ENCODE assay signal across 26 cellular contexts in the genomic region with DNA sequence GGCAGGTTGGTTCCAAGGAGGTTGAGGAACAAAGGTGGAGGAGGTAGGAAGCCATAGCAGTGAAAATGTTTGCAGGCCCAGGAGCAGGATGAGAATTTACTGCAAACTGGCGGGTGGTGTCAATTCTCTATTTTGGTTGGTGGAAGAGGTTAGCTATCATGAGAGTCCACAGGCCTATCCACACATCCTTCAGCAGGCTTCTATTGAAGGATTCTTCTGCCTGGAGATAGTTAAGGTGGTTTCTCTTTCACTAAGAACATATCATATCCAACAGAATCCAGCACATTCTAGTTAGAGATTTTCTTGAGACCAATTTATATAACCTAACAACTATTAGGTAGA.
DNase-seq lines count a peak whose midpoint lies in the region; ATAC-seq, FAIRE-seq and TF ChIP-seq lines count a peak whose summit lies in the region.
"Had no signal": no experiment of that assay in that cellular context is flagged by ENCODE, and none has a peak within 500 bp of the region (broad histone marks: within the 10 kb centered on the region; RNA-seq: fewer than 3 reads in every experiment).

No MANE protein-coding gene starts in this region.

- intact Hi-C loops in activated CD4-positive, alpha-beta T cell treated with anti-CD3 and anti-CD28 coated beads, Interleukin-2, amount 10 ng/mL, durations not matched to agents 24 days and 14 days (cut with micrococcal nuclease), result loop anchor here (1.0 to 2.0 kb wide), 4 partner anchors 13 to 137 kb away; no protein-coding TSS in a partner anchor
- intact Hi-C loops in naive thymus-derived CD4-positive, alpha-beta T cell (cut with micrococcal nuclease), result loop anchor here (1.0 to 10.0 kb wide), 12 partner anchors 11 to 364 kb away; a partner anchor contains a TSS
- intact Hi-C loops in Right ventricle myocardium superior (cut with DNase I), result no loop called here

- TF ChIP-seq POLR2A in GM12891 (IDR thresholded peaks at IDR 0.05; ENCODE audit: low read depth, low read length), result no peak

- H3K4me1 Mint-ChIP-seq in activated CD4-positive, alpha-beta T cell treated with anti-CD3 and anti-CD28 coated beads, Interleukin-2, amount 10 ng/mL, durations not matched to agents 24 days and 14 days, result peaks cover 24% of the 10 kb centered on the region
- H3K4me1 Mint-ChIP-seq in CD8-positive, alpha-beta memory T cell, result peaks cover 52 to 68% (median 59%) of the 10 kb centered on the region in 3 donors
- H3K4me1 Mint-ChIP-seq in activated CD8-positive, alpha-beta T cell treated with anti-CD3 and anti-CD28 coated beads, Interleukin-2, amount 10 ng/mL, durations not matched to agents 7 days and 5 days (ENCODE audit: low read depth), result peaks cover 37% of the 10 kb centered on the region
- H3K4me1 Mint-ChIP-seq in naive thymus-derived CD4-positive, alpha-beta T cell, result peaks cover 32 to 71% (median 65%) of the 10 kb centered on the region in 7 donors

- H3K4me1 ChIP-seq in CD8-positive, alpha-beta memory T cell (ENCODE audit: insufficient read depth, low read length), result peaks cover 39% of the 10 kb centered on the region
- H3K4me1 ChIP-seq in naive thymus-derived CD4-positive, alpha-beta T cell (ENCODE audit: control insufficient read depth in 2 of 2, insufficient read depth in 2 of 2, low read length in 2 of 2), result peaks cover 35 to 50% of the 10 kb centered on the region in 2 donors
- H3K4me1 ChIP-seq: adrenal gland, suprapubic skin had no signal

- no peak for ATAC-seq in activated CD8-positive, alpha-beta T cell treated with anti-CD3 and anti-CD28 coated beads, Interleukin-2, amount 10 ng/mL, durations not matched to agents 7 days and 5 days
- peak; percentile 37 for ATAC-seq in naive thymus-derived CD4-positive, alpha-beta T cell
- ATAC-seq in GM19397 (IDR thresholded peaks at IDR 0.05; ENCODE audit: unreplicated experiment) (no peak), Right ventricle myocardium superior (ENCODE audit: poor library complexity) (no peak)
- ATAC-seq: heart left ventricle, left colon had no signal

- no peaks in the 10 kb centered on the region for H3K36me3 ChIP-seq in CD8-positive, alpha-beta memory T cell (ENCODE audit: insufficient read depth, low read length)
- no peaks in the 10 kb centered on the region for H3K36me3 ChIP-seq in naive thymus-derived CD4-positive, alpha-beta T cell (ENCODE audit: control insufficient read depth in 2 of 3, insufficient read depth in 3 of 3, low read length in 3 of 3)
- H3K36me3 ChIP-seq: adrenal gland, brain microvascular endothelial cell, heart left ventricle, suprapubic skin had no signal

- peaks cover 22% of the 10 kb centered on the region for H3K27me3 Mint-ChIP-seq in activated CD4-positive, alpha-beta T cell treated with anti-CD3 and anti-CD28 coated beads, Interleukin-2, amount 10 ng/mL, durations not matched to agents 24 days and 14 days
- H3K27me3 Mint-ChIP-seq in CD8-positive, alpha-beta memory T cell, result peaks cover 0 to 2% of the 10 kb centered on the region in 2 donors
- H3K27me3 Mint-ChIP-seq in activated CD8-positive, alpha-beta T cell treated with anti-CD3 and anti-CD28 coated beads, Interleukin-2, amount 10 ng/mL, durations not matched to agents 7 days and 5 days (ENCODE audit: low read depth), result no peaks in the 10 kb centered on the region
- H3K27me3 Mint-ChIP-seq in naive thymus-derived CD4-positive, alpha-beta T cell, result peaks cover 0 to 35% (median 0%) of the 10 kb centered on the region in 5 donors
- H3K27me3 Mint-ChIP-seq: memory B cell had no signal

- peak overlapping the region; percentile 52 for H3K27ac Mint-ChIP-seq in activated CD4-positive, alpha-beta T cell treated with anti-CD3 and anti-CD28 coated beads, Interleukin-2, amount 10 ng/mL, durations not matched to agents 24 days and 14 days
- H3K27ac Mint-ChIP-seq in CD8-positive, alpha-beta memory T cell, result peak overlapping the region; percentile 47 to 97 (median 84)
- peak overlapping the region; percentile 94 for H3K27ac Mint-ChIP-seq in activated CD8-positive, alpha-beta T cell treated with anti-CD3 and anti-CD28 coated beads, Interleukin-2, amount 10 ng/mL, durations not matched to agents 7 days and 5 days
- peak overlapping the region; percentile 3 to 90 (median 61) for H3K27ac Mint-ChIP-seq in naive thymus-derived CD4-positive, alpha-beta T cell
- H3K27ac Mint-ChIP-seq: B cell, memory B cell had no signal

- peaks cover 3% of the 10 kb centered on the region for H3K36me3 Mint-ChIP-seq in activated CD4-positive, alpha-beta T cell treated with anti-CD3 and anti-CD28 coated beads, Interleukin-2, amount 10 ng/mL, durations not matched to agents 24 days and 14 days (ENCODE audit: low read depth)
- peaks cover 0 to 12% (median 4%) of the 10 kb centered on the region in 3 donors for H3K36me3 Mint-ChIP-seq in CD8-positive, alpha-beta memory T cell
- peaks cover 13% of the 10 kb centered on the region for H3K36me3 Mint-ChIP-seq in activated CD8-positive, alpha-beta T cell treated with anti-CD3 and anti-CD28 coated beads, Interleukin-2, amount 10 ng/mL, durations not matched to agents 7 days and 5 days (ENCODE audit: low read depth)
- peaks cover 0 to 31% (median 0%) of the 10 kb centered on the region in 5 donors for H3K36me3 Mint-ChIP-seq in naive thymus-derived CD4-positive, alpha-beta T cell
- H3K36me3 Mint-ChIP-seq: memory B cell had no signal

- no peak for DNase-seq in activated CD4-positive, alpha-beta T cell treated with anti-CD3 and anti-CD28 coated beads, Interleukin-2, amount 10 ng/mL, durations not matched to agents 24 days and 14 days
- DNase-seq in activated CD4-positive, alpha-beta T cell treated with anti-CD3 and anti-CD28 coated beads for 48 hours, result no peak
- no peak for DNase-seq in CD8-positive, alpha-beta memory T cell
- peak; percentile 29 for DNase-seq in activated CD8-positive, alpha-beta T cell treated with anti-CD3 and anti-CD28 coated beads, Interleukin-2, amount 10 ng/mL, durations not matched to agents 7 days and 5 days
- DNase-seq in naive thymus-derived CD4-positive, alpha-beta T cell, result no peak
- DNase-seq in GM12891 (ENCODE audit: insufficient read length, low spot score), result no peak
- no peak for DNase-seq in Right ventricle myocardium superior
- DNase-seq: activated CD4-positive, alpha-beta T cell treated with anti-CD3 and anti-CD28 coated beads, Interleukin-2, amount 50 U/mL, for 4 hours; adrenal gland; brain microvascular endothelial cell; effector CD4-positive, alpha-beta T cell; EL; HCEC 1CT; heart left ventricle; left colon; NCI-H1092; NCI-H187 treated with DMSO at 0.1 percent for 48 hours; NCI-H526 treated with DMSO at 0.1 percent for 48 hours; stimulated activated CD4-positive, alpha-beta T cell treated with anti-CD3 and anti-CD28 coated beads, Interleukin-1b, Interleukin-23, amount 100 ng/mL, for 48 hours had no signal

- no peaks in the 10 kb centered on the region for H3K9me3 ChIP-seq in CD8-positive, alpha-beta memory T cell (ENCODE audit: low read length)
- H3K9me3 ChIP-seq in naive thymus-derived CD4-positive, alpha-beta T cell (ENCODE audit: control insufficient read depth in 2 of 3, low read length in 3 of 3), result no peaks in the 10 kb centered on the region
- H3K9me3 ChIP-seq: adrenal gland, heart left ventricle, suprapubic skin had no signal

- POLR2A ChIA-PET in CD8-positive, alpha-beta memory T cell (lab: Charles Lee), result interaction anchor here (0.7 to 2.2 kb wide), 9 partner anchors 11 to 69 kb away, joined by 3 to 13 read pairs (median 4); a partner anchor contains a TSS
- POLR2A ChIA-PET in activated CD8-positive, alpha-beta T cell treated with anti-CD3 and anti-CD28 coated beads, Interleukin-2, amount 10 ng/mL, durations not matched to agents 7 days and 5 days (lab: Charles Lee), result interaction anchor here (0.6 to 2.5 kb wide), 5 partner anchors 10 to 69 kb away, joined by 3 to 14 read pairs (median 3); a partner anchor contains a TSS
- POLR2A ChIA-PET in naive thymus-derived CD4-positive, alpha-beta T cell (lab: Charles Lee), result interaction anchor here (0.7 to 4.2 kb wide), 26 partner anchors 8 to 97 kb away, joined by 3 to 43 read pairs (median 4); a partner anchor contains a TSS

- CTCF ChIA-PET in CD8-positive, alpha-beta memory T cell (lab: Charles Lee), result interaction anchor here (0.8 to 4.0 kb wide), 9 partner anchors 12 to 138 kb away, joined by 3 to 18 read pairs (median 4); a partner anchor contains a TSS
- CTCF ChIA-PET in activated CD8-positive, alpha-beta T cell treated with anti-CD3 and anti-CD28 coated beads, Interleukin-2, amount 10 ng/mL, durations not matched to agents 7 days and 5 days (lab: Charles Lee), result interaction anchor here (1.0 to 3.8 kb wide), 6 partner anchors 9 to 68 kb away, joined by 3 to 21 read pairs (median 5); a partner anchor contains a TSS
- CTCF ChIA-PET in naive thymus-derived CD4-positive, alpha-beta T cell (lab: Charles Lee), result interaction anchor here (1.0 to 3.0 kb wide), 7 partner anchors 11 to 138 kb away, joined by 3 to 11 read pairs (median 3); no protein-coding TSS in a partner anchor

- H3K27me3 ChIP-seq in CD8-positive, alpha-beta memory T cell (ENCODE audit: insufficient read depth, low read length, poor library complexity, severe bottlenecking), result no peaks in the 10 kb centered on the region
- H3K27me3 ChIP-seq in naive thymus-derived CD4-positive, alpha-beta T cell (ENCODE audit: control insufficient read depth in 2 of 2, insufficient read depth in 2 of 2, low read length in 2 of 2), result no peaks in the 10 kb centered on the region
- H3K27me3 ChIP-seq: adrenal gland, brain microvascular endothelial cell, heart left ventricle, suprapubic skin had no signal

- peak overlapping the region; percentile 20 for H3K4me3 ChIP-seq in CD8-positive, alpha-beta memory T cell (ENCODE audit: low read length)
- peak overlapping the region; percentile 47 for H3K4me3 ChIP-seq in naive thymus-derived CD4-positive, alpha-beta T cell (ENCODE audit: low read length)
- H3K4me3 ChIP-seq: adrenal gland, heart left ventricle, suprapubic skin had no signal

- no peak overlapping the region for H3K27ac ChIP-seq in CD8-positive, alpha-beta memory T cell (ENCODE audit: low read depth, low read length)
- H3K27ac ChIP-seq in naive thymus-derived CD4-positive, alpha-beta T cell (ENCODE audit: low read depth, low read length), result no peak overlapping the region
- H3K27ac ChIP-seq: adrenal gland, brain microvascular endothelial cell, HL-60, suprapubic skin, VCaP had no signal

- peak overlapping the region; percentile 17 for H3K4me3 Mint-ChIP-seq in activated CD4-positive, alpha-beta T cell treated with anti-CD3 and anti-CD28 coated beads, Interleukin-2, amount 10 ng/mL, durations not matched to agents 24 days and 14 days
- H3K4me3 Mint-ChIP-seq in CD8-positive, alpha-beta memory T cell, result peak overlapping the region; percentile 43 to 86 (median 72)
- H3K4me3 Mint-ChIP-seq in activated CD8-positive, alpha-beta T cell treated with anti-CD3 and anti-CD28 coated beads, Interleukin-2, amount 10 ng/mL, durations not matched to agents 7 days and 5 days, result peak overlapping the region; percentile 34
- peak overlapping the region; percentile 56 to 87 (median 76) for H3K4me3 Mint-ChIP-seq in naive thymus-derived CD4-positive, alpha-beta T cell
- H3K4me3 Mint-ChIP-seq: B cell, memory B cell had no signal

- no peak for FAIRE-seq in GM12891 (lab: Jason Lieb, UNC)
- FAIRE-seq: A204.1 had no signal

- peaks cover 19% of the 10 kb centered on the region for H3K9me3 Mint-ChIP-seq in activated CD4-positive, alpha-beta T cell treated with anti-CD3 and anti-CD28 coated beads, Interleukin-2, amount 10 ng/mL, durations not matched to agents 24 days and 14 days
- H3K9me3 Mint-ChIP-seq in CD8-positive, alpha-beta memory T cell, result peaks cover 0 to 3% (median 0%) of the 10 kb centered on the region in 5 donors
- H3K9me3 Mint-ChIP-seq in activated CD8-positive, alpha-beta T cell treated with anti-CD3 and anti-CD28 coated beads, Interleukin-2, amount 10 ng/mL, durations not matched to agents 7 days and 5 days (ENCODE audit: insufficient read depth), result peaks cover 13% of the 10 kb centered on the region
- peaks cover 0 to 20% (median 2%) of the 10 kb centered on the region in 11 donors for H3K9me3 Mint-ChIP-seq in naive thymus-derived CD4-positive, alpha-beta T cell

Comparison
In these comparisons a context has a peak if more than half of its experiments do, and no peak if none do; other contexts are left out.
1. H3K4me3 Mint-ChIP-seq: peak in every context shown above with its lines; median percentile 76 in naive thymus-derived CD4-positive, alpha-beta T cell; 72 in CD8-positive, alpha-beta memory T cell; 34 in activated CD8-positive, alpha-beta T cell treated with anti-CD3 and anti-CD28 coated beads, Interleukin-2, amount 10 ng/mL, durations not matched to agents 7 days and 5 days; 17 in activated CD4-positive, alpha-beta T cell treated with anti-CD3 and anti-CD28 coated beads, Interleukin-2, amount 10 ng/mL, durations not matched to agents 24 days and 14 days.